ENCODE assay signal across 18 cellular contexts in genomic region chr13:104253063-104253680, GRCh38.
DNase-seq lines count a peak whose midpoint lies in the region; FAIRE-seq and TF ChIP-seq lines count a peak whose summit lies in the region.
"Had no signal": no experiment of that assay in that cellular context is flagged by ENCODE, and none has a peak within 500 bp of the region (broad histone marks: within the 10 kb centered on the region; RNA-seq: fewer than 3 reads in every experiment).

No MANE protein-coding gene starts in this region.

- DNase-seq in H54 (ENCODE audit: insufficient read length, low spot score) (no peak), M059J (ENCODE audit: low read depth) (peak; percentile 25), astrocyte of the spinal cord (ENCODE audit: low read depth, low spot score) (peak; percentile 22), kidney tubule cell (ENCODE audit: low spot score) (peak; percentile 21), GDM1 (lab: John Stamatoyannopoulos, UW) (no peak), GOT3 (lab: John Stamatoyannopoulos, UW) (no peak), GM19238 (ENCODE audit: insufficient read length, low spot score) (no peak)
- no peak for DNase-seq in activated CD4-positive, alpha-beta memory T cell treated with anti-CD3 and anti-CD28 coated beads for 36 hours
- DNase-seq: activated effector memory CD4-positive, alpha-beta T cell treated with anti-CD3 and anti-CD28 coated beads, Interleukin-2, amount 50 U/mL, for 16 hours; amygdala; GF-D8; KG1; left ventricle myocardium inferior; NCI-H226 had no signal

- POLR2A ChIA-PET in activated CD4-positive, alpha-beta memory T cell treated with anti-CD3 and anti-CD28 coated beads for 36 hours (lab: Charles Lee) = no interaction called here

- intact Hi-C loops in activated CD4-positive, alpha-beta memory T cell treated with anti-CD3 and anti-CD28 coated beads for 36 hours (cut with micrococcal nuclease) = no loop called here

- H3K27ac Mint-ChIP-seq in activated CD4-positive, alpha-beta memory T cell treated with anti-CD3 and anti-CD28 coated beads for 36 hours = no peak overlapping the region

- CTCF ChIA-PET in activated CD4-positive, alpha-beta memory T cell treated with anti-CD3 and anti-CD28 coated beads for 36 hours (lab: Charles Lee) = no interaction called here

- H3K9me3 Mint-ChIP-seq in activated CD4-positive, alpha-beta memory T cell treated with anti-CD3 and anti-CD28 coated beads for 36 hours = peaks cover 2% of the 10 kb centered on the region

- no peaks in the 10 kb centered on the region for H3K4me1 Mint-ChIP-seq in activated CD4-positive, alpha-beta memory T cell treated with anti-CD3 and anti-CD28 coated beads for 36 hours (ENCODE audit: low read depth)

- in situ Hi-C loops in astrocyte of the spinal cord (cut with HindIII; ENCODE audit: low sequenced_read_pairs) = no loop called here

- FAIRE-seq in H54 (lab: Jason Lieb, UNC) = peak; percentile 36
- FAIRE-seq: endometrium had no signal

- no peak for TF ChIP-seq CTCF in astrocyte of the spinal cord (IDR thresholded peaks at IDR 0.05; ENCODE audit: low read depth, low read length)

- no peak for TF ChIP-seq POLR2A in H54 (IDR thresholded peaks at IDR 0.05; ENCODE audit: low read depth, low read length)

- no peak overlapping the region for H3K4me3 Mint-ChIP-seq in activated CD4-positive, alpha-beta memory T cell treated with anti-CD3 and anti-CD28 coated beads for 36 hours

- no peaks in the 10 kb centered on the region for H3K36me3 Mint-ChIP-seq in activated CD4-positive, alpha-beta memory T cell treated with anti-CD3 and anti-CD28 coated beads for 36 hours

- H3K27me3 Mint-ChIP-seq in activated CD4-positive, alpha-beta memory T cell treated with anti-CD3 and anti-CD28 coated beads for 36 hours = no peaks in the 10 kb centered on the region

- no peak overlapping the region for H3K4me3 ChIP-seq in astrocyte of the spinal cord (ENCODE audit: low read depth, low read length)
- H3K4me3 ChIP-seq: left ventricle myocardium inferior, SJCRH30, skin epidermis, suprapubic skin had no signal

Comparison
In these comparisons a context has a peak if more than half of its experiments do, and no peak if none do; other contexts are left out.
1. DNase-seq: peak in M059J (single experiment), astrocyte of the spinal cord (single experiment) and kidney tubule cell (single experiment); none in H54 (single experiment), GDM1 (single experiment), GOT3 (single experiment), GM19238 (single experiment) and activated CD4-positive, alpha-beta memory T cell treated with anti-CD3 and anti-CD28 coated beads for 36 hours (single experiment).